17 cellular contexts compared by ENCODE assay signal in genomic region chr9:114080773-114081440, GRCh38. TPM values are rescaled to one million over a fixed set of nuclear protein-coding genes. Genes with fewer than 3 reads are reported as not detected.
DNase-seq lines count a peak whose midpoint lies in the region; ATAC-seq, FAIRE-seq and TF ChIP-seq lines count a peak whose summit lies in the region.
"Had no signal": no experiment of that assay in that cellular context is flagged by ENCODE, and none has a peak within 500 bp of the region (broad histone marks: within the 10 kb centered on the region; RNA-seq: fewer than 3 reads in every experiment).

No MANE protein-coding gene starts in this region.

- no peak overlapping the region for H3K4me2 ChIP-seq in H1 (ENCODE audit: insufficient read depth in 1 of 2, low read depth in 2 of 2, low read length in 2 of 2)

- intact Hi-C loops in aorta (cut with DNase I): no loop called here

- no peak overlapping the region for H3K4me3 ChIP-seq in H1 (ENCODE audit: extremely low read depth in 1 of 4, insufficient read depth in 2 of 4, low read depth in 3 of 4, low read length in 4 of 4)
- H3K4me3 ChIP-seq in aorta (ENCODE audit: low read length in 2 of 2): no peak overlapping the region
- H3K4me3 ChIP-seq: MG63 had no signal

- H3K9me3 ChIP-seq in H1 (ENCODE audit: insufficient read depth in 2 of 2, low read depth in 1 of 2, low read length in 1 of 2) (no peaks in the 10 kb centered on the region), aorta (ENCODE audit: control insufficient read depth, low read length) (no peaks in the 10 kb centered on the region)
- H3K9me3 ChIP-seq: MG63 had no signal

- H3K27me3 ChIP-seq in H1 (replicated peaks in 1 of 4; ENCODE audit: control insufficient read depth in 3 of 4, extremely low read depth in 1 of 4, insufficient read depth in 3 of 4, low read length in 3 of 4) (peaks cover 0 to 3% (median under 1%) of the 10 kb centered on the region in 4 experiments; a peak in 3 of 7 replicates), aorta (ENCODE audit: control insufficient read depth in 1 of 2, insufficient read depth in 2 of 2, low read length in 1 of 2) (no peaks in the 10 kb centered on the region)
- H3K27me3 ChIP-seq: MG63 had no signal

- CTCF ChIA-PET in H1 (lab: Charles Lee; ENCODE audit: partially characterized antibody): interaction anchor here (0.7 to 10.3 kb wide), 11 partner anchors 9 to 354 kb away, joined by 3 to 144 read pairs (median 12); no protein-coding TSS in a partner anchor

- no peak overlapping the region for H3K27ac ChIP-seq in H1 (ENCODE audit: low read depth, low read length)
- no peak overlapping the region for H3K27ac ChIP-seq in aorta (ENCODE audit: low read depth in 1 of 2, low read length in 2 of 2)

- H3K4me3 Mint-ChIP-seq in type B pancreatic cell (no peak overlapping the region), glutamatergic neuron (ENCODE audit: unreplicated experiment) (no peak overlapping the region)
- H3K4me3 Mint-ChIP-seq: activated naive CD8-positive, alpha-beta T cell; CD4-positive, CD25-positive, alpha-beta regulatory T cell; central memory CD8-positive, alpha-beta T cell; naive B cell had no signal

- H4K5ac ChIP-seq in H1 (ENCODE audit: insufficient read length, low read depth, low read length): no peak overlapping the region

- no peaks in the 10 kb centered on the region for H3K36me3 ChIP-seq in H1 (ENCODE audit: control insufficient read depth in 2 of 4, insufficient read depth in 4 of 4, low read length in 3 of 4)
- no peaks in the 10 kb centered on the region for H3K36me3 ChIP-seq in aorta (ENCODE audit: control insufficient read depth in 1 of 2, insufficient read depth in 2 of 2, low read length in 1 of 2)
- H3K36me3 ChIP-seq: MG63 had no signal

- H2BK15ac ChIP-seq in H1 (ENCODE audit: low read length): no peak overlapping the region

- FAIRE-seq in H1 (lab: Jason Lieb, UNC): no peak

- no peak overlapping the region for H2AK5ac ChIP-seq in H1 (ENCODE audit: low read depth, low read length)

- H4K8ac ChIP-seq in H1 (ENCODE audit: extremely low read depth, insufficient read depth, low read length): no peak overlapping the region

- no peak overlapping the region for H3K18ac ChIP-seq in H1 (ENCODE audit: extremely low read depth, low read length)

- H2AFZ ChIP-seq in H1 (ENCODE audit: low read length): no peak overlapping the region

- H3K4me1 ChIP-seq in H1 (replicated peaks in 1 of 4; ENCODE audit: control insufficient read depth in 3 of 4, insufficient read depth in 4 of 4, low read length in 3 of 4) (peaks cover 0 to 6% (median 3%) of the 10 kb centered on the region in 4 experiments; a peak in 4 of 7 replicates), aorta (ENCODE audit: control insufficient read depth in 1 of 2, insufficient read depth in 2 of 2, low read length in 2 of 2) (no peaks in the 10 kb centered on the region)

- no peak for ATAC-seq in aorta (ENCODE audit: low FRiP score)

- no peaks in the 10 kb centered on the region for H3K79me1 ChIP-seq in H1 (ENCODE audit: low read depth, low read length)

- peaks cover 0 to 1% of the 10 kb centered on the region in 2 experiments for H4K20me1 ChIP-seq in H1 (replicated peaks in 1 of 2; ENCODE audit: control insufficient read depth in 1 of 2, insufficient read depth in 2 of 2, low read length in 2 of 2)

- 91% methylated on average over 7 of the region's 7 CpGs; no CpG with 5 or more reads in 1 of the 2 experiments for WGBS in H1 (ENCODE audit: extremely low coverage in 1 of 2, insufficient coverage in 1 of 2, insufficient read length in 1 of 2, insufficient replicate concordance in 2 of 2, low coverage in 1 of 2, low lambda C conversion rate in 2 of 2, missing lambda C conversion rate in 1 of 2), 2 experiments
- 91 to 96% methylated on average over 7 of the region's 7 CpGs for WGBS in aorta, 2 donors

- H2BK20ac ChIP-seq in H1 (ENCODE audit: low read length): no peak overlapping the region

- POLR2A ChIA-PET in H1 (lab: Charles Lee; ENCODE audit: partially characterized antibody): no interaction called here

- H3K9ac ChIP-seq in H1 (replicated peaks in 1 of 4; ENCODE audit: extremely low read depth in 1 of 4, low read depth in 3 of 4, low read length in 3 of 4): no peak overlapping the region

- H3K4me1 Mint-ChIP-seq in type B pancreatic cell (ENCODE audit: unreplicated experiment): peaks cover 16% of the 10 kb centered on the region
- H3K4me1 Mint-ChIP-seq in glutamatergic neuron (ENCODE audit: low read depth, unreplicated experiment): no peaks in the 10 kb centered on the region
- H3K4me1 Mint-ChIP-seq: central memory CD8-positive, alpha-beta T cell had no signal

- H4K91ac ChIP-seq in H1 (replicated peaks; ENCODE audit: insufficient read length, low read length): no peak overlapping the region

- H3K23ac ChIP-seq in H1 (ENCODE audit: insufficient read length): no peak overlapping the region

- H3K27ac Mint-ChIP-seq in type B pancreatic cell (peak overlapping the region; percentile 46), glutamatergic neuron (ENCODE audit: unreplicated experiment) (no peak overlapping the region)
- H3K27ac Mint-ChIP-seq: activated naive CD8-positive, alpha-beta T cell; CD4-positive, CD25-positive, alpha-beta regulatory T cell had no signal

- TF ChIP-seq POLR2A in H1 (IDR thresholded peaks at IDR 0.05; ENCODE audit: control extremely low read depth in 1 of 2, low read depth in 2 of 2, low read length in 2 of 2): no peak

- H3K27me3 Mint-ChIP-seq in type B pancreatic cell (peaks cover 18% of the 10 kb centered on the region), glutamatergic neuron (ENCODE audit: unreplicated experiment) (peaks cover 10% of the 10 kb centered on the region)

- TF ChIP-seq RAD21 in H1 (IDR thresholded peaks at IDR 0.05 in 1 of 2, conservative IDR thresholded peaks at IDR 0.05 in 1 of 2; ENCODE audit: low read depth in 2 of 2, low read length in 2 of 2): no peak

- TF ChIP-seq EP300 in H1 (IDR thresholded peaks at IDR 0.05; ENCODE audit: borderline replicate concordance in 1 of 2, low read depth in 2 of 2, low read length in 2 of 2): no peak

- H3K79me2 ChIP-seq in H1 (ENCODE audit: control insufficient read depth in 1 of 2, insufficient read depth in 2 of 2, low read length in 2 of 2): no peaks in the 10 kb centered on the region

- DNase-seq in HT-29 (ENCODE audit: low spot score) (peak; percentile 89), H1 (ENCODE audit: low read depth in 1 of 2, low spot score in 2 of 2) (no peak), mesenteric fat pad (ENCODE audit: low spot score) (peak; percentile 68), type B pancreatic cell (ENCODE audit: extremely low spot score, unreplicated experiment) (no peak), cerebellum (ENCODE audit: low spot score) (no peak), aorta (no peak), glutamatergic neuron (no peak)
- DNase-seq: activated CD4-positive, alpha-beta T cell treated with anti-CD3 and anti-CD28 coated beads for 48 hours; CD4-positive, CD25-positive, alpha-beta regulatory T cell; MG63; naive B cell; NCI-H2029 had no signal

- 0 out of 2 replicates have a peak overlapping the region, but pooled peaks have one; percentile 18 for H2BK12ac ChIP-seq in H1 (ENCODE audit: low read depth, low read length)

- TF ChIP-seq CTCF in H1 (IDR thresholded peaks at IDR 0.05; ENCODE audit: control extremely low read depth in 1 of 3, insufficient read depth in 1 of 3, low read depth in 1 of 3, low read length in 3 of 3): no peak
- no peak for TF ChIP-seq CTCF in type B pancreatic cell (conservative IDR thresholded peaks at IDR 0.05)
- TF ChIP-seq CTCF in glutamatergic neuron (IDR thresholded peaks at IDR 0.05; ENCODE audit: partially characterized antibody, unreplicated experiment): no peak

- H2BK5ac ChIP-seq in H1 (ENCODE audit: low read depth, low read length): no peak overlapping the region

- H2BK120ac ChIP-seq in H1 (replicated peaks; ENCODE audit: low read depth, low read length): no peak overlapping the region

- no peaks in the 10 kb centered on the region; the same call in 1 of the 2 replicates for H3K23me2 ChIP-seq in H1 (ENCODE audit: low read depth, low read length)

- H3K14ac ChIP-seq in H1 (ENCODE audit: insufficient read length): no peak overlapping the region

- no peaks in the 10 kb centered on the region for H3K36me3 Mint-ChIP-seq in type B pancreatic cell
- H3K36me3 Mint-ChIP-seq in glutamatergic neuron (ENCODE audit: unreplicated experiment): peaks cover 6% of the 10 kb centered on the region
- H3K36me3 Mint-ChIP-seq: activated naive CD8-positive, alpha-beta T cell; CD4-positive, CD25-positive, alpha-beta regulatory T cell had no signal

- H3K9me3 Mint-ChIP-seq in type B pancreatic cell (no peaks in the 10 kb centered on the region), glutamatergic neuron (ENCODE audit: unreplicated experiment) (peaks cover 16% of the 10 kb centered on the region)
- H3K9me3 Mint-ChIP-seq: central memory CD8-positive, alpha-beta T cell; naive B cell had no signal

- H3K56ac ChIP-seq in H1 (replicated peaks; ENCODE audit: insufficient read length, low read depth, low read length): no peak overlapping the region

- H3K4ac ChIP-seq in H1 (replicated peaks; ENCODE audit: insufficient read length, low read depth, low read length): no peak overlapping the region

RNA-seq across cellular contexts. Expression of gene AMBP, which starts 2.8 kb away (rescaled TPM):
- 3.0 and 4.4 TPM in 2 replicates for total RNA-seq in HT-29 (2014; rRNA removed; shearing (Covaris generic))
- 3.0 and 3.1 TPM in 2 replicates for total RNA-seq in H1 (2021; fragmentation: NEBNext Ultra II Directional; extraction: Animal tissue kit (Norgen Biotek cat#: 25700))
- polyA plus RNA-seq in H1 (2011; rRNA removed) (4.0 and 4.9 TPM in 2 replicates), aorta (under 1 TPM in 1 of 2 donors, not detected in 1; 0.50 TPM)
- polyA plus RNA-seq in H1 (2011; cell fraction: cytosol; rRNA removed): 6.0 TPM
- polyA plus RNA-seq in H1 (2011; cell fraction: nucleus; rRNA removed): 6.0 TPM
- 3.3 to 5.6 TPM (median 4.6 TPM) in 4 replicates for polyA plus RNA-seq in H1 (2012, experiment 1 of 2)
- 5.3 TPM for polyA plus RNA-seq in H1 (2012, experiment 2 of 2)
- polyA plus RNA-seq in H1 (2013, experiment 1 of 2): 6.0 TPM
- 6.6 TPM for polyA plus RNA-seq in H1 (2013, experiment 2 of 2)
- 1.9 and 3.4 TPM in 2 replicates for polyA minus RNA-seq in H1 (2011; rRNA and poly(A)+ RNA removed)
- 2.7 TPM for polyA minus RNA-seq in H1 (2011; cell fraction: cytosol; rRNA and poly(A)+ RNA removed)
- 2.3 TPM for polyA minus RNA-seq in H1 (2011; cell fraction: nucleus; rRNA and poly(A)+ RNA removed)
- total RNA-seq in mesenteric fat pad (not detected), type B pancreatic cell (ENCODE audit: low replicate concordance) (110 and 230 TPM in 2 replicates), cerebellum (not detected), aorta (not detected), glutamatergic neuron (ENCODE audit: unreplicated experiment) (0.29 TPM)
- total RNA-seq: CD4-positive, CD25-positive, alpha-beta regulatory T cell; glomerular endothelial cell had no signal
- polyA plus RNA-seq: CD4-positive, CD25-positive, alpha-beta regulatory T cell had no signal

RNA-seq across cellular contexts. Expression of gene KIF12, which starts 18.2 kb away (rescaled TPM):
- 36.4 and 41.0 TPM in 2 replicates for total RNA-seq in HT-29 (2014; rRNA removed; shearing (Covaris generic))
- total RNA-seq in H1 (2021; fragmentation: NEBNext Ultra II Directional; extraction: Animal tissue kit (Norgen Biotek cat#: 25700)): 3.4 and 3.9 TPM in 2 replicates
- 2.9 and 5.2 TPM in 2 replicates for polyA plus RNA-seq in H1 (2011; rRNA removed)
- 3.7 TPM for polyA plus RNA-seq in H1 (2011; cell fraction: cytosol; rRNA removed)
- polyA plus RNA-seq in H1 (2011; cell fraction: nucleus; rRNA removed): 33.3 TPM
- 2.9 to 3.5 TPM (median 3.4 TPM) in 4 replicates for polyA plus RNA-seq in H1 (2012, experiment 1 of 2)
- 2.0 TPM for polyA plus RNA-seq in H1 (2012, experiment 2 of 2)
- 2.1 TPM for polyA plus RNA-seq in H1 (2013, experiment 1 of 2)
- polyA plus RNA-seq in H1 (2013, experiment 2 of 2): 1.1 TPM
- polyA minus RNA-seq in H1 (2011; rRNA and poly(A)+ RNA removed): 3.6 and 4.0 TPM in 2 replicates
- 1.9 TPM for polyA minus RNA-seq in H1 (2011; cell fraction: cytosol; rRNA and poly(A)+ RNA removed)
- 3.6 TPM for polyA minus RNA-seq in H1 (2011; cell fraction: nucleus; rRNA and poly(A)+ RNA removed)
- total RNA-seq in mesenteric fat pad: 0.84 TPM
- 33.2 and 35.9 TPM in 2 replicates for total RNA-seq in type B pancreatic cell (ENCODE audit: low replicate concordance)
- total RNA-seq in cerebellum: 11.6 TPM
- not detected for total RNA-seq in aorta
- polyA plus RNA-seq in aorta: 1 to 10 TPM in 1 of 2 donors, under 1 TPM in 1; 0.38 to 8.4 TPM
- total RNA-seq in glutamatergic neuron (ENCODE audit: unreplicated experiment): 0.93 TPM
- total RNA-seq: CD4-positive, CD25-positive, alpha-beta regulatory T cell; H4; NCI-H460 had no signal
- polyA plus RNA-seq: CD4-positive, CD25-positive, alpha-beta regulatory T cell had no signal

Comparison
In these comparisons a context has a peak if more than half of its experiments do, and no peak if none do; other contexts are left out.
1. DNase-seq: peak in HT-29 (single experiment) and mesenteric fat pad (single experiment); none in H1 (0 of 2), type B pancreatic cell (single experiment), cerebellum (single experiment), aorta (0 of 2) and glutamatergic neuron (single experiment).
2. RNA of gene AMBP, which starts 2.8 kb away (total RNA-seq): 110 to 230 TPM in type B pancreatic cell; 3.0 to 4.4 TPM in HT-29, 3.0 to 3.1 TPM in H1, 0.29 TPM in glutamatergic neuron (single experiment), not detected in cerebellum (single experiment), not detected in aorta and not detected in mesenteric fat pad (single experiment); every median in the first group is over 10 times any median in the second.